ENCODE assay signal across 8 cellular contexts in the genomic region with DNA sequence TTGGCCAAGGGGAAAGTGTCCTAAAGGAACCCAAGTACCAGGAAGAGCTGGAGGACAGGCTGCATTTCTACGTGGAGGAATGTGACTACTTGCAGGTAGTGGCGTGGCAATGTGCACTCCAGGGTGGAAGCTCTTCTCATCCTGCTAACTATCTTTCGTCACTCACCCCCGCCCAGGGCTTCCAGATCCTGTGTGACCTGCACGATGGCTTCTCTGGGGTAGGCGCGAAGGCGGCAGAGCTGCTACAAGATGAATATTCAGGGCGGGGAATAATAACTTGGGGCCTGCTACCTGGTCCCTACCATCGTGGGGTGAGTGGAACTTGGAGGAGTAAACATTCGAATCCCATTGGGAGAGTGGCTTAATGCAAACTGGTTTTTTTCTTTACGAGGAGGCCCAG. TPM values are rescaled to one million over a fixed set of nuclear protein-coding genes. Genes with fewer than 3 reads are reported as not detected.
DNase-seq lines count a peak whose midpoint lies in the region; FAIRE-seq and TF ChIP-seq lines count a peak whose summit lies in the region.
"Not testable (repeated sequence)": the region's sequence is repeated elsewhere in the genome, so short reads cannot be mapped to it uniquely, and the experiment has no call there.

No MANE protein-coding gene starts in this region.

- H3K36me3 Mint-ChIP-seq in CD4-positive, alpha-beta memory T cell: peaks cover 8 to 35% of the 10 kb centered on the region in 2 donors
- peaks cover 41% of the 10 kb centered on the region for H3K36me3 Mint-ChIP-seq in activated T-cell treated with anti-CD3 and anti-CD28 coated beads, Interleukin-2, amount 50 U/mL, for 24 hours (ENCODE audit: low read depth)
- peaks cover 19% of the 10 kb centered on the region for H3K36me3 Mint-ChIP-seq in activated naive CD4-positive, alpha-beta T cell treated with anti-CD3 and anti-CD28 coated beads, Interleukin-2, amount 10 ng/mL, durations not matched to agents 7 days and 5 days
- peaks cover 13% of the 10 kb centered on the region for H3K36me3 Mint-ChIP-seq in astrocyte (ENCODE audit: low read depth, unreplicated experiment)
- not testable (repeated sequence) for H3K36me3 Mint-ChIP-seq in neural crest cell (ENCODE audit: low read depth); type B pancreatic cell

- intact Hi-C loops in CD4-positive, alpha-beta memory T cell (cut with micrococcal nuclease): not testable (repeated sequence)

- CTCF ChIA-PET in CD4-positive, alpha-beta memory T cell (lab: Charles Lee; ENCODE audit: partially characterized antibody); RWPE1 (lab: Yijun Ruan, JAX); activated naive CD4-positive, alpha-beta T cell treated with anti-CD3 and anti-CD28 coated beads, Interleukin-2, amount 10 ng/mL, durations not matched to agents 7 days and 5 days (lab: Charles Lee): not testable (repeated sequence)

- H3K4me1 ChIP-seq in CD4-positive, alpha-beta memory T cell (ENCODE audit: insufficient read depth, low read length); astrocyte (ENCODE audit: insufficient read depth, low read length): not testable (repeated sequence)

- H3K9me3 ChIP-seq in CD4-positive, alpha-beta memory T cell (ENCODE audit: control insufficient read depth in 1 of 2, low read length in 2 of 2); astrocyte (ENCODE audit: insufficient read depth, low read depth, low read length): not testable (repeated sequence)

- FAIRE-seq in astrocyte (lab: Jason Lieb, UNC): not testable (repeated sequence)

- peak overlapping the region in 6 of 7 donors; percentile 17 to 75 (median 48) for H3K27ac Mint-ChIP-seq in CD4-positive, alpha-beta memory T cell
- peak overlapping the region; percentile 73 for H3K27ac Mint-ChIP-seq in activated T-cell treated with anti-CD3 and anti-CD28 coated beads, Interleukin-2, amount 50 U/mL, for 24 hours
- peak overlapping the region; percentile 3 for H3K27ac Mint-ChIP-seq in activated naive CD4-positive, alpha-beta T cell treated with anti-CD3 and anti-CD28 coated beads, Interleukin-2, amount 10 ng/mL, durations not matched to agents 7 days and 5 days
- H3K27ac Mint-ChIP-seq in astrocyte (ENCODE audit: unreplicated experiment); type B pancreatic cell: not testable (repeated sequence)
- peak overlapping the region; percentile 35 for H3K27ac Mint-ChIP-seq in neural crest cell (ENCODE audit: unreplicated experiment)

- not testable (repeated sequence) for H3K27me3 ChIP-seq in CD4-positive, alpha-beta memory T cell (ENCODE audit: insufficient read depth, low read length); astrocyte (ENCODE audit: insufficient read depth, low read length)

- H3K79me2 ChIP-seq in astrocyte (ENCODE audit: insufficient read depth, low read length): not testable (repeated sequence)

- POLR2A ChIA-PET in CD4-positive, alpha-beta memory T cell (lab: Charles Lee; ENCODE audit: partially characterized antibody); RWPE1 (lab: Yijun Ruan, JAX; ENCODE audit: low non-redundant PET): not testable (repeated sequence)

- not testable (repeated sequence) for H3K27ac ChIP-seq in CD4-positive, alpha-beta memory T cell (ENCODE audit: low read depth, low read length); astrocyte (ENCODE audit: low read depth, low read length)
- H3K27ac ChIP-seq in RWPE1: peak overlapping the region; percentile 36; the same call in 1 of the 2 replicates

- not testable (repeated sequence) for H3K9me3 Mint-ChIP-seq in CD4-positive, alpha-beta memory T cell; activated T-cell treated with anti-CD3 and anti-CD28 coated beads, Interleukin-2, amount 50 U/mL, for 24 hours; activated naive CD4-positive, alpha-beta T cell treated with anti-CD3 and anti-CD28 coated beads, Interleukin-2, amount 10 ng/mL, durations not matched to agents 7 days and 5 days; astrocyte (ENCODE audit: unreplicated experiment); neural crest cell; type B pancreatic cell

- H2AFZ ChIP-seq in astrocyte (ENCODE audit: low read depth, low read length): not testable (repeated sequence)

- H3K27me3 Mint-ChIP-seq in CD4-positive, alpha-beta memory T cell; activated T-cell treated with anti-CD3 and anti-CD28 coated beads, Interleukin-2, amount 50 U/mL, for 24 hours; activated naive CD4-positive, alpha-beta T cell treated with anti-CD3 and anti-CD28 coated beads, Interleukin-2, amount 10 ng/mL, durations not matched to agents 7 days and 5 days; astrocyte (ENCODE audit: low read depth, unreplicated experiment); neural crest cell (ENCODE audit: low read depth); type B pancreatic cell: not testable (repeated sequence)

- H4K20me1 ChIP-seq in astrocyte (ENCODE audit: insufficient read depth, low read length): not testable (repeated sequence)

- H3K4me1 Mint-ChIP-seq in CD4-positive, alpha-beta memory T cell: peaks cover 0 to 17% (median under 1%) of the 10 kb centered on the region in 4 donors
- H3K4me1 Mint-ChIP-seq in activated T-cell treated with anti-CD3 and anti-CD28 coated beads, Interleukin-2, amount 50 U/mL, for 24 hours (ENCODE audit: low read depth): peaks cover 13% of the 10 kb centered on the region
- not testable (repeated sequence) for H3K4me1 Mint-ChIP-seq in activated naive CD4-positive, alpha-beta T cell treated with anti-CD3 and anti-CD28 coated beads, Interleukin-2, amount 10 ng/mL, durations not matched to agents 7 days and 5 days; astrocyte (ENCODE audit: low read depth, unreplicated experiment); neural crest cell; type B pancreatic cell (ENCODE audit: unreplicated experiment)

- peak overlapping the region in 5 of 8 donors; percentile 10 to 49 (median 25) for H3K4me3 Mint-ChIP-seq in CD4-positive, alpha-beta memory T cell
- not testable (repeated sequence) for H3K4me3 Mint-ChIP-seq in activated T-cell treated with anti-CD3 and anti-CD28 coated beads, Interleukin-2, amount 50 U/mL, for 24 hours
- peak overlapping the region; percentile 2 for H3K4me3 Mint-ChIP-seq in activated naive CD4-positive, alpha-beta T cell treated with anti-CD3 and anti-CD28 coated beads, Interleukin-2, amount 10 ng/mL, durations not matched to agents 7 days and 5 days
- H3K4me3 Mint-ChIP-seq in astrocyte (ENCODE audit: unreplicated experiment) (peak overlapping the region; percentile 20), neural crest cell (peak overlapping the region; percentile 83), type B pancreatic cell (peak overlapping the region; percentile 51)

- not testable (repeated sequence) for DNase-seq in CD4-positive, alpha-beta memory T cell; RWPE1 (ENCODE audit: low spot score); activated T-cell treated with anti-CD3 and anti-CD28 coated beads, Interleukin-2, amount 50 U/mL, for 24 hours; activated naive CD4-positive, alpha-beta T cell treated with anti-CD3 and anti-CD28 coated beads, Interleukin-2, amount 10 ng/mL, durations not matched to agents 7 days and 5 days; astrocyte (ENCODE audit: low read depth); neural crest cell (ENCODE audit: low read depth, low spot score); type B pancreatic cell (ENCODE audit: extremely low spot score, unreplicated experiment)
- DNase-seq in mesenteric fat pad (ENCODE audit: low spot score): peak; percentile 67

- not testable (repeated sequence) for H3K36me3 ChIP-seq in CD4-positive, alpha-beta memory T cell (ENCODE audit: insufficient read depth, low read length)
- H3K36me3 ChIP-seq in astrocyte (ENCODE audit: insufficient read depth, low read length): peaks cover 21% of the 10 kb centered on the region

- H3K9ac ChIP-seq in astrocyte (ENCODE audit: low read length): not testable (repeated sequence)

- H3K4me3 ChIP-seq in CD4-positive, alpha-beta memory T cell (ENCODE audit: low read length in 2 of 2); astrocyte (ENCODE audit: insufficient read depth, low read depth, low read length): not testable (repeated sequence)

- H3K4me2 ChIP-seq in astrocyte (ENCODE audit: low read length): not testable (repeated sequence)

- not testable (repeated sequence) for TF ChIP-seq CTCF in RWPE1 (conservative IDR thresholded peaks at IDR 0.05; ENCODE audit: low read depth); astrocyte (IDR thresholded peaks at IDR 0.05; ENCODE audit: insufficient read depth, low read depth, low read length); neural crest cell (conservative IDR thresholded peaks at IDR 0.05); type B pancreatic cell (conservative IDR thresholded peaks at IDR 0.05)

RNA-seq across cellular contexts. Expression of a gene that starts 58.7 kb away (rescaled TPM):
- total RNA-seq in CD4-positive, alpha-beta memory T cell: 100 to 1,000 TPM; 126 to 136 TPM
- 100 to 1,000 TPM; 102 to 177 TPM for polyA plus RNA-seq in CD4-positive, alpha-beta memory T cell
- 101 and 108 TPM in 2 replicates for total RNA-seq in astrocyte
- 94.6 TPM for total RNA-seq in mesenteric fat pad
- total RNA-seq in neural crest cell: 113 and 114 TPM in 2 replicates
- total RNA-seq in type B pancreatic cell (ENCODE audit: low replicate concordance): 95.9 and 109 TPM in 2 replicates

RNA-seq across cellular contexts. Expression of a gene that starts 59.0 kb away (rescaled TPM):
- 100 to 1,000 TPM in 1 of 2 experiments, 10 to 100 TPM in 1; 97.0 to 102 TPM for total RNA-seq in CD4-positive, alpha-beta memory T cell
- 10 to 100 TPM; 20.6 to 51.7 TPM for polyA plus RNA-seq in CD4-positive, alpha-beta memory T cell
- total RNA-seq in astrocyte (40.0 and 42.3 TPM in 2 replicates), mesenteric fat pad (62.5 TPM), neural crest cell (53.9 and 54.5 TPM in 2 replicates), type B pancreatic cell (ENCODE audit: low replicate concordance) (44.5 and 50.8 TPM in 2 replicates)
